27 cellular contexts compared by ENCODE assay signal in genomic region chr4:139392797-139393196, GRCh38.
DNase-seq lines count a peak whose midpoint lies in the region; ATAC-seq and TF ChIP-seq lines count a peak whose summit lies in the region.
"Had no signal": no experiment of that assay in that cellular context is flagged by ENCODE, and none has a peak within 500 bp of the region (broad histone marks: within the 10 kb centered on the region; RNA-seq: fewer than 3 reads in every experiment).

No MANE protein-coding gene starts in this region.

- no peak overlapping the region for H3K27ac ChIP-seq in GM23248
- peak overlapping the region; percentile 2; the same call in 1 of the 2 replicates for H3K27ac ChIP-seq in PC-3 (ENCODE audit: low read length)
- no peak overlapping the region for H3K27ac ChIP-seq in vagina
- H3K27ac ChIP-seq: A549, C4-2B, RWPE1 had no signal

- H4K20me1 ChIP-seq in GM23248 (ENCODE audit: insufficient read depth) (no peaks in the 10 kb centered on the region), PC-3 (ENCODE audit: low read length) (no peaks in the 10 kb centered on the region)

- POLR2A ChIA-PET in PC-3 (lab: Charles Lee; ENCODE audit: unreplicated experiment), result no interaction called here

- no peaks in the 10 kb centered on the region for H3K27me3 ChIP-seq in GM23248 (replicated peaks; ENCODE audit: insufficient read depth)
- no peaks in the 10 kb centered on the region for H3K27me3 ChIP-seq in PC-3 (ENCODE audit: low read length)
- H3K27me3 ChIP-seq in vagina, result no peaks in the 10 kb centered on the region
- H3K27me3 ChIP-seq: MG63 had no signal

- in situ Hi-C loops in GM23248 (cut with MboI), result no loop called here

- H3K9me2 ChIP-seq in GM23248 (ENCODE audit: insufficient read depth) (no peaks in the 10 kb centered on the region), PC-3 (replicated peaks; ENCODE audit: low read length) (no peaks in the 10 kb centered on the region; the same call in 1 of the 2 replicates)

- H3K79me2 ChIP-seq in GM23248 (ENCODE audit: insufficient read depth) (no peaks in the 10 kb centered on the region), PC-3 (ENCODE audit: low read length) (no peaks in the 10 kb centered on the region)

- no peak for TF ChIP-seq POLR2A in vagina (IDR thresholded peaks at IDR 0.05)

- peaks cover 40% of the 10 kb centered on the region for H3F3A ChIP-seq in GM23248 (ENCODE audit: insufficient read depth)
- peaks cover 4% of the 10 kb centered on the region for H3F3A ChIP-seq in PC-3 (ENCODE audit: low read length, unreplicated experiment)

- H3K9ac ChIP-seq in GM23248, result no peak overlapping the region
- H3K9ac ChIP-seq in PC-3 (ENCODE audit: low read length), result no peak overlapping the region

- DNase-seq in EL (peak; percentile 20), GM23248 (peak; percentile 44), PC-3 (peak; percentile 44), fibroblast of mammary gland (ENCODE audit: low read depth) (peak; percentile 12), vagina (ENCODE audit: extremely low spot score in 2 of 2) (no peak), NCI-H146 (lab: John Stamatoyannopoulos, UW) (no peak), D341Med (ENCODE audit: low spot score) (no peak)
- DNase-seq: CD8-positive, alpha-beta T cell; DMS153; DND-41; GF-D8; KG1; MG63; NCI-H1105 treated with DMSO at 0.1 percent for 48 hours; NCI-H1694; NCI-H2029 treated with DMSO at 0.1 percent for 48 hours; NCI-H446 treated with DMSO at 0.1 percent for 48 hours; NCI-H526; NCI-H82; SHP77 treated with DMSO at 0.1 percent for 48 hours; T-helper 1 cell had no signal

- CTCF ChIA-PET in PC-3 (lab: Charles Lee), result no interaction called here

- peaks cover 16% of the 10 kb centered on the region for H3K4me1 ChIP-seq in GM23248 (ENCODE audit: insufficient read depth)
- H3K4me1 ChIP-seq in PC-3 (ENCODE audit: insufficient read depth, low read length), result peaks cover 15% of the 10 kb centered on the region; the same call in 1 of the 2 replicates
- no peaks in the 10 kb centered on the region for H3K4me1 ChIP-seq in vagina
- H3K4me1 ChIP-seq: A549 had no signal

- H3K4me3 ChIP-seq in GM23248 (no peak overlapping the region), PC-3 (ENCODE audit: low read length) (no peak overlapping the region), fibroblast of mammary gland (ENCODE audit: control insufficient read depth, low read depth, low read length) (no peak overlapping the region), vagina (no peak overlapping the region)
- H3K4me3 ChIP-seq: A549, MG63 had no signal

- 68 to 71% methylated on average over 4 of the region's 4 CpGs for WGBS in GM23248 (ENCODE audit: low coverage in 1 of 2, low lambda C conversion rate in 2 of 2, missing lambda C conversion rate in 2 of 2), 2 experiments

- no peak overlapping the region for H3K4me2 ChIP-seq in GM23248 (ENCODE audit: unreplicated experiment)
- H3K4me2 ChIP-seq in PC-3 (ENCODE audit: low read length), result no peak overlapping the region
- H3K4me2 ChIP-seq: A549 had no signal

- H3K36me3 ChIP-seq in GM23248 (ENCODE audit: low read depth) (peaks cover 13% of the 10 kb centered on the region), PC-3 (ENCODE audit: low read depth, low read length) (peaks cover 21% of the 10 kb centered on the region), vagina (peaks cover 0 to 8% of the 10 kb centered on the region in 2 donors)

- intact Hi-C loops in PC-3 (cut with micrococcal nuclease) (no loop called here), vagina (cut with DNase I) (no loop called here)

- H3K9me3 ChIP-seq in GM23248 (ENCODE audit: low read depth) (no peaks in the 10 kb centered on the region), PC-3 (ENCODE audit: low read length) (no peaks in the 10 kb centered on the region), vagina (no peaks in the 10 kb centered on the region)
- H3K9me3 ChIP-seq: A549, MG63 had no signal

- no peak for TF ChIP-seq CTCF in PC-3 (conservative IDR thresholded peaks at IDR 0.05; ENCODE audit: low read depth, low read length)
- TF ChIP-seq CTCF in fibroblast of mammary gland (conservative IDR thresholded peaks at IDR 0.05; ENCODE audit: control insufficient read depth, insufficient read depth, low read depth, low read length), result no peak
- TF ChIP-seq CTCF in vagina (IDR thresholded peaks at IDR 0.05), result no peak

- ATAC-seq in PC-3 (peak; percentile 38), GM21717 (IDR thresholded peaks at IDR 0.05; ENCODE audit: unreplicated experiment) (no peak)
- ATAC-seq: A549; CD8-positive, alpha-beta T cell; HCT116; Panc1 had no signal

- H2AFZ ChIP-seq in GM23248, result no peak overlapping the region
- H2AFZ ChIP-seq in PC-3 (ENCODE audit: low read length), result no peak overlapping the region

- no TSS peak for BruUV-seq in PC-3 (replicated peaks; lab: Mats Ljungman, UMichigan)

Comparison
In these comparisons a context has a peak if more than half of its experiments do, and no peak if none do; other contexts are left out.
1. DNase-seq: peak in EL (single experiment), GM23248 (single experiment), PC-3 (single experiment) and fibroblast of mammary gland (single experiment); none in vagina (0 of 2), NCI-H146 (single experiment) and D341Med (single experiment).